8 cellular contexts compared by ENCODE assay signal in genomic region chr13:79679334-79679733, GRCh38.
A peak's percentile ranks its signal among the peaks of the same experiment; 100 is the strongest.
DNase-seq lines count a peak whose midpoint lies in the region; ATAC-seq and TF ChIP-seq lines count a peak whose summit lies in the region.

No MANE protein-coding gene starts in this region.

- no peak overlapping the region for H3K4me3 Mint-ChIP-seq in activated CD8-positive, alpha-beta memory T cell treated with anti-CD3 and anti-CD28 coated beads, Interleukin-2, amount 10 ng/mL, durations not matched to agents 7 days and 5 days

- no peaks in the 10 kb centered on the region for H3K9me3 Mint-ChIP-seq in activated CD8-positive, alpha-beta memory T cell treated with anti-CD3 and anti-CD28 coated beads, Interleukin-2, amount 10 ng/mL, durations not matched to agents 7 days and 5 days (ENCODE audit: low read depth)

- H3K27me3 ChIP-seq in HAP-1 (ENCODE audit: low read depth) (no peaks in the 10 kb centered on the region), Loucy (ENCODE audit: insufficient read depth, low read length, poor library complexity, severe bottlenecking) (no peaks in the 10 kb centered on the region), tibial nerve (no peaks in the 10 kb centered on the region)

- intact Hi-C loops in mucosa of descending colon (cut with DNase I, micrococcal nuclease): loop anchor here in 1 of 2 donors (2.0 to 5.0 kb wide), 2 partner anchors 563 to 681 kb away; no protein-coding TSS in a partner anchor

- CTCF ChIA-PET in activated CD8-positive, alpha-beta memory T cell treated with anti-CD3 and anti-CD28 coated beads, Interleukin-2, amount 10 ng/mL, durations not matched to agents 7 days and 5 days (lab: Charles Lee): interaction anchor here (0.6 to 1.7 kb wide), 9 partner anchors 8 to 1338 kb away, joined by 3 to 7 read pairs (median 3); no protein-coding TSS in a partner anchor

- peak; percentile 45 for ATAC-seq in activated CD8-positive, alpha-beta memory T cell treated with anti-CD3 and anti-CD28 coated beads, Interleukin-2, amount 10 ng/mL, durations not matched to agents 7 days and 5 days
- peak; percentile 87 for ATAC-seq in mucosa of descending colon

- peak overlapping the region; percentile 57; the same call in 1 of the 2 replicates for H2AFZ ChIP-seq in Loucy (ENCODE audit: low read length)

- peaks cover 3% of the 10 kb centered on the region for H3K27me3 Mint-ChIP-seq in activated CD8-positive, alpha-beta memory T cell treated with anti-CD3 and anti-CD28 coated beads, Interleukin-2, amount 10 ng/mL, durations not matched to agents 7 days and 5 days

- H3K9me2 ChIP-seq in Loucy (replicated peaks; ENCODE audit: low read depth, low read length): no peaks in the 10 kb centered on the region

- no peaks in the 10 kb centered on the region for H3K79me2 ChIP-seq in Loucy (ENCODE audit: insufficient read depth, low read length)

- peak; percentile 60 for DNase-seq in activated CD8-positive, alpha-beta memory T cell treated with anti-CD3 and anti-CD28 coated beads, Interleukin-2, amount 10 ng/mL, durations not matched to agents 7 days and 5 days
- DNase-seq in activated CD8-positive, alpha-beta memory T cell treated with anti-CD3 and anti-CD28 coated beads for 24 hours: no peak
- peak; percentile 58 to 83 for DNase-seq in HAP-1 (ENCODE audit: low spot score in 2 of 2)
- DNase-seq in SKM-1 treated with dmso at 0.1 percent for 144 hours (lab: John Stamatoyannopoulos, UW; ENCODE audit: unreplicated experiment): peak; percentile 48
- peak; percentile 82 for DNase-seq in epithelial cell of esophagus (ENCODE audit: low read depth)
- DNase-seq in mucosa of descending colon: peak in 2 of 3 donors; percentile 54 to 95
- peak; percentile 66 to 86 for DNase-seq in tibial nerve (ENCODE audit: low spot score in 2 of 2)

- no peak overlapping the region for H3K4me2 ChIP-seq in Loucy (ENCODE audit: low read depth, low read length, poor library complexity, severe bottlenecking)

- H3K9ac ChIP-seq in Loucy (ENCODE audit: low read depth, low read length, poor library complexity, severe bottlenecking): no peak overlapping the region

- no peak for TF ChIP-seq EP300 in tibial nerve (IDR thresholded peaks at IDR 0.05)

- H3K4me1 ChIP-seq in HAP-1 (no peaks in the 10 kb centered on the region), Loucy (ENCODE audit: insufficient read depth, low read length, poor library complexity, severe bottlenecking) (no peaks in the 10 kb centered on the region), mucosa of descending colon (ENCODE audit: low read depth) (no peaks in the 10 kb centered on the region), tibial nerve (no peaks in the 10 kb centered on the region)

- no peak overlapping the region for H3K27ac ChIP-seq in tibial nerve

- no peak for TF ChIP-seq POLR2A in tibial nerve (IDR thresholded peaks at IDR 0.05)

- H3K9me3 ChIP-seq in HAP-1 (no peaks in the 10 kb centered on the region), Loucy (ENCODE audit: insufficient read depth, low read depth, low read length) (no peaks in the 10 kb centered on the region), mucosa of descending colon (no peaks in the 10 kb centered on the region), tibial nerve (peaks cover 0 to 7% (median 0%) of the 10 kb centered on the region in 4 donors)

- H3K4me3 ChIP-seq in HAP-1: no peak overlapping the region
- no peak overlapping the region for H3K4me3 ChIP-seq in Loucy (ENCODE audit: low read length, poor library complexity, severe bottlenecking)
- no peak overlapping the region for H3K4me3 ChIP-seq in epithelial cell of esophagus (ENCODE audit: low read length)
- no peak overlapping the region for H3K4me3 ChIP-seq in mucosa of descending colon
- H3K4me3 ChIP-seq in tibial nerve: no peak overlapping the region

- H3K4me1 Mint-ChIP-seq in activated CD8-positive, alpha-beta memory T cell treated with anti-CD3 and anti-CD28 coated beads, Interleukin-2, amount 10 ng/mL, durations not matched to agents 7 days and 5 days: no peaks in the 10 kb centered on the region

- in situ Hi-C loops in HAP-1 (cut with MboI; ENCODE audit: low sequenced_read_pairs): no loop called here

- TF ChIP-seq CTCF in Loucy (conservative IDR thresholded peaks at IDR 0.05; ENCODE audit: low read length): peak; percentile 99
- TF ChIP-seq CTCF in epithelial cell of esophagus (IDR thresholded peaks at IDR 0.05; ENCODE audit: insufficient read depth, low read depth, low read length, missing control alignments): peak; percentile 88
- peak; percentile 51 for TF ChIP-seq CTCF in mucosa of descending colon (IDR thresholded peaks at IDR 0.05)
- TF ChIP-seq CTCF in tibial nerve (IDR thresholded peaks at IDR 0.05): peak; percentile 62 to 73 (median 70)

- H3K27ac Mint-ChIP-seq in activated CD8-positive, alpha-beta memory T cell treated with anti-CD3 and anti-CD28 coated beads, Interleukin-2, amount 10 ng/mL, durations not matched to agents 7 days and 5 days: no peak overlapping the region

- WGBS in tibial nerve, 2 donors: 11 to 17% methylated on average over 2 of the region's 2 CpGs

- no peaks in the 10 kb centered on the region for H4K20me1 ChIP-seq in Loucy (ENCODE audit: insufficient read depth, low read length, poor library complexity, severe bottlenecking)

- H3K36me3 ChIP-seq in HAP-1 (replicated peaks): no peaks in the 10 kb centered on the region
- H3K36me3 ChIP-seq in Loucy (ENCODE audit: insufficient read depth, low read length): no peaks in the 10 kb centered on the region
- no peaks in the 10 kb centered on the region for H3K36me3 ChIP-seq in mucosa of descending colon (ENCODE audit: low read depth)
- H3K36me3 ChIP-seq in tibial nerve: peaks cover 0 to 3% (median 0%) of the 10 kb centered on the region in 3 donors

- no peaks in the 10 kb centered on the region for H3K36me3 Mint-ChIP-seq in activated CD8-positive, alpha-beta memory T cell treated with anti-CD3 and anti-CD28 coated beads, Interleukin-2, amount 10 ng/mL, durations not matched to agents 7 days and 5 days

- no peaks in the 10 kb centered on the region for H3F3A ChIP-seq in Loucy (ENCODE audit: low read depth)
